8 cellular contexts compared by ENCODE assay signal in the genomic region with DNA sequence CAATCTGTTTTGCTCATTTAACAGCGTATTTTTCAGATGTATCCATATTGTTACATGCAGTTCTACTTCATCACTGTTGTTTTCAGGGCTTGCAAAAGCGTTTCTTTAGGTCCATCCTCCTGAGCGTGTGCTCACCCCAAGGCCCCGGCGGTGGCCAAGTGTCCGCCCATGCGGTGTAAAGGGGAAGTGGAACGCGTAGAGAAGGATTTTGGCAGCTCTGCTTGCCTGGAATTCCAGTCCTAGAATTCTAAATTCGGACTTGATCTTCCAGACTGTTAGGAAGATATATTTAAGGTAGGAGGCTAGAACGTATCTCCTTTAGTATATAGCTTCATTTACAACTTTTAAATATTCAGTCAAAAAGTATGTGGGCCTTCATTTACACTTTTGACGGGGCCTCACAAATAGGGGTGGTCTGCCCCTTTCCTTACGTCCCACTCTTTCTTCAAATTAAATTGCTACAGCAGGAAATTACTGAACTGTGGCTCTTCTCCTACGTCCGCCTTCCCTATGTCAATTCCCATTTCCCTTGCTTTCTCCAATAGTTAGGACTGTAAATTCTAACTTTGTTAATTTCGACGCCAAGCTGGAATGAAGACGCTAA. TPM values are rescaled to one million over a fixed set of nuclear protein-coding genes. Genes with fewer than 3 reads are reported as not detected.
A peak's percentile ranks its signal among the peaks of the same experiment; 100 is the strongest.
DNase-seq lines count a peak whose midpoint lies in the region; ATAC-seq, FAIRE-seq and TF ChIP-seq lines count a peak whose summit lies in the region.

No MANE protein-coding gene starts in this region.

- TF ChIP-seq CTCF in GM12864 (IDR thresholded peaks at IDR 0.05; ENCODE audit: low read depth, low read length, missing control alignments) (no peak), H1 (IDR thresholded peaks at IDR 0.05; ENCODE audit: control extremely low read depth in 1 of 3, insufficient read depth in 1 of 3, low read depth in 1 of 3, low read length in 3 of 3) (peak in 1 of 3 experiments; percentile 16; a peak in 1 of 4 replicates), mesothelial cell of epicardium (IDR thresholded peaks at IDR 0.05; ENCODE audit: unreplicated experiment) (no peak), uterus (IDR thresholded peaks at IDR 0.05) (peak in 3 of 4 experiments; percentile 17 to 34 (median 31))

- no peak overlapping the region for H2BK5ac ChIP-seq in H1 (ENCODE audit: low read depth, low read length)

- WGBS in H1 (ENCODE audit: extremely low coverage in 1 of 2, insufficient coverage in 1 of 2, insufficient read length in 1 of 2, insufficient replicate concordance in 2 of 2, low coverage in 1 of 2, low lambda C conversion rate in 2 of 2, missing lambda C conversion rate in 1 of 2), 2 experiments: 17% methylated on average over 18 of the region's 18 CpGs; no CpG with 5 or more reads in 1 of the 2 experiments

- H3K18ac ChIP-seq in H1 (ENCODE audit: extremely low read depth, low read length): no peak overlapping the region

- intact Hi-C loops in uterus (cut with DNase I; ENCODE audit: low total_unique reads): no loop called here

- H3K79me2 ChIP-seq in ACC112 (ENCODE audit: control insufficient read depth, insufficient read depth, low read length, unreplicated experiment) (peaks cover 39% of the 10 kb centered on the region), H1 (ENCODE audit: control insufficient read depth in 1 of 2, insufficient read depth in 2 of 2, low read length in 2 of 2) (peaks cover 0 to 30% of the 10 kb centered on the region in 2 experiments; a peak in 3 of 4 replicates)

- no peak overlapping the region for H4K5ac ChIP-seq in H1 (ENCODE audit: insufficient read length, low read depth, low read length)

- H3K4ac ChIP-seq in H1 (replicated peaks; ENCODE audit: insufficient read length, low read depth, low read length): no peak overlapping the region

- H2BK15ac ChIP-seq in H1 (ENCODE audit: low read length): no peak overlapping the region

- H2BK120ac ChIP-seq in H1 (replicated peaks; ENCODE audit: low read depth, low read length): no peak overlapping the region

- peak overlapping the region in 1 of 4 experiments; percentile 81; a peak in 1 of 7 replicates for H3K9ac ChIP-seq in H1 (replicated peaks in 1 of 4; ENCODE audit: extremely low read depth in 1 of 4, low read depth in 3 of 4, low read length in 3 of 4)

- ATAC-seq in GM19395 (IDR thresholded peaks at IDR 0.05; ENCODE audit: unreplicated experiment): no peak

- H3K27me3 ChIP-seq in ACC112 (ENCODE audit: insufficient read depth, low read length) (no peaks in the 10 kb centered on the region), H1 (replicated peaks in 1 of 4; ENCODE audit: control insufficient read depth in 3 of 4, extremely low read depth in 1 of 4, insufficient read depth in 3 of 4, low read length in 3 of 4) (no peaks in the 10 kb centered on the region), uterus (no peaks in the 10 kb centered on the region)

- H3K4me2 ChIP-seq in H1 (ENCODE audit: insufficient read depth in 1 of 2, low read depth in 2 of 2, low read length in 2 of 2): peak overlapping the region; percentile 83 to 85

- no peaks in the 10 kb centered on the region for H3K27me3 Mint-ChIP-seq in mesothelial cell of epicardium (ENCODE audit: low read depth)

- no peak overlapping the region for H3K23ac ChIP-seq in H1 (ENCODE audit: insufficient read length)

- H3K27ac Mint-ChIP-seq in mesothelial cell of epicardium: peak overlapping the region; percentile 99

- H3K56ac ChIP-seq in H1 (replicated peaks; ENCODE audit: insufficient read length, low read depth, low read length): no peak overlapping the region

- no peak overlapping the region for H2BK20ac ChIP-seq in H1 (ENCODE audit: low read length)

- no peak overlapping the region; the same call in 1 of the 2 replicates for H2BK12ac ChIP-seq in H1 (ENCODE audit: low read depth, low read length)

- no peak overlapping the region for H4K91ac ChIP-seq in H1 (replicated peaks; ENCODE audit: insufficient read length, low read length)

- peaks cover 5% of the 10 kb centered on the region for H3K23me2 ChIP-seq in H1 (ENCODE audit: low read depth, low read length)

- 0 out of 2 replicates have a peak, but pooled peaks cover 3% of the 10 kb centered on the region for H3K79me1 ChIP-seq in H1 (ENCODE audit: low read depth, low read length)

- TF ChIP-seq POLR2A in H1 (IDR thresholded peaks at IDR 0.05; ENCODE audit: control extremely low read depth in 1 of 2, low read depth in 2 of 2, low read length in 2 of 2): no peak
- TF ChIP-seq POLR2A in uterus (IDR thresholded peaks at IDR 0.05): no peak

- FAIRE-seq in H1 (lab: Jason Lieb, UNC): no peak

- H4K20me1 ChIP-seq in H1 (replicated peaks in 1 of 2; ENCODE audit: control insufficient read depth in 1 of 2, insufficient read depth in 2 of 2, low read length in 2 of 2): no peaks in the 10 kb centered on the region

- H4K8ac ChIP-seq in H1 (ENCODE audit: extremely low read depth, insufficient read depth, low read length): no peak overlapping the region

- H3K4me1 ChIP-seq in ACC112 (ENCODE audit: control insufficient read depth, insufficient read depth, low read length, unreplicated experiment) (peaks cover 50% of the 10 kb centered on the region), H1 (replicated peaks in 1 of 4; ENCODE audit: control insufficient read depth in 3 of 4, insufficient read depth in 4 of 4, low read length in 3 of 4) (peaks cover 0 to 4% (median 2%) of the 10 kb centered on the region in 4 experiments; a peak in 3 of 7 replicates), uterus (peaks cover 0 to 6% of the 10 kb centered on the region in 2 donors)

- DNase-seq in GM12864 (ENCODE audit: low read depth): no peak
- peak; percentile 90 for DNase-seq in SHP77 treated with DMSO at 0.1 percent for 48 hours (lab: John Stamatoyannopoulos, UW)
- DNase-seq in H1 (ENCODE audit: low read depth in 1 of 2, low spot score in 2 of 2): no peak
- peak in 1 of 2 experiments; percentile 45 for DNase-seq in mesothelial cell of epicardium (ENCODE audit: low spot score in 2 of 2, unreplicated experiment in 2 of 2)
- peak; percentile 59 to 68 for DNase-seq in uterus
- no peak for DNase-seq in T1000 (lab: John Stamatoyannopoulos, UW)

- no peaks in the 10 kb centered on the region for H3K9me3 ChIP-seq in H1 (ENCODE audit: insufficient read depth in 2 of 2, low read depth in 1 of 2, low read length in 1 of 2)
- H3K9me3 ChIP-seq in uterus: no peaks in the 10 kb centered on the region

- no peak for TF ChIP-seq EP300 in H1 (IDR thresholded peaks at IDR 0.05; ENCODE audit: borderline replicate concordance in 1 of 2, low read depth in 2 of 2, low read length in 2 of 2)

- POLR2A ChIA-PET in H1 (lab: Charles Lee; ENCODE audit: partially characterized antibody): interaction anchor here (0.6 to 1.4 kb wide), 11 partner anchors 10 to 443 kb away, joined by 3 to 10 read pairs (median 3); partner anchors contain the start of gene CMSS1

- H2AK5ac ChIP-seq in H1 (ENCODE audit: low read depth, low read length): no peak overlapping the region

- CTCF ChIA-PET in H1 (lab: Charles Lee; ENCODE audit: partially characterized antibody): interaction anchor here (0.7 to 2.2 kb wide), 9 partner anchors 10 to 555 kb away, joined by 3 to 6 read pairs (median 4); no protein-coding TSS in a partner anchor

- H3K36me3 ChIP-seq in ACC112 (ENCODE audit: insufficient read depth, low read length): no peaks in the 10 kb centered on the region
- H3K36me3 ChIP-seq in H1 (ENCODE audit: control insufficient read depth in 2 of 4, insufficient read depth in 4 of 4, low read length in 3 of 4): no peaks in the 10 kb centered on the region
- no peaks in the 10 kb centered on the region for H3K36me3 ChIP-seq in uterus

- peak overlapping the region; percentile 69 for H3K4me3 ChIP-seq in ACC112 (ENCODE audit: low read depth, low read length)
- H3K4me3 ChIP-seq in GM12864 (ENCODE audit: low read depth, low read length): peak overlapping the region; percentile 96
- H3K4me3 ChIP-seq in H1 (ENCODE audit: extremely low read depth in 1 of 4, insufficient read depth in 2 of 4, low read depth in 3 of 4, low read length in 4 of 4): peak overlapping the region; percentile 52 to 85 (median 56)
- peak overlapping the region; percentile 90 to 99 for H3K4me3 ChIP-seq in uterus

- no peaks in the 10 kb centered on the region for H3K36me3 Mint-ChIP-seq in mesothelial cell of epicardium

- no peak overlapping the region for H3K14ac ChIP-seq in H1 (ENCODE audit: insufficient read length)

- peaks cover 52% of the 10 kb centered on the region for H3K4me1 Mint-ChIP-seq in mesothelial cell of epicardium

- H3K27ac ChIP-seq in ACC112 (ENCODE audit: low read depth, low read length) (peak overlapping the region; percentile 66), H1 (ENCODE audit: low read depth, low read length) (no peak overlapping the region), uterus (peak overlapping the region; percentile 95 to 98)

- peak overlapping the region; percentile 81 for H2AFZ ChIP-seq in ACC112 (ENCODE audit: low read length, unreplicated experiment)
- peak overlapping the region; percentile 83 for H2AFZ ChIP-seq in H1 (ENCODE audit: low read length)

- no peak; a peak in 2 of 4 replicates for TF ChIP-seq RAD21 in H1 (IDR thresholded peaks at IDR 0.05 in 1 of 2, conservative IDR thresholded peaks at IDR 0.05 in 1 of 2; ENCODE audit: low read depth in 2 of 2, low read length in 2 of 2)

- no peaks in the 10 kb centered on the region for H3K9me3 Mint-ChIP-seq in mesothelial cell of epicardium

- H3K4me3 Mint-ChIP-seq in mesothelial cell of epicardium: peak overlapping the region; percentile 95

TF ChIP-seq in H1, 55 proteins besides CTCF, POLR2A, EP300 and RAD21:
- TF ChIP-seq POLR2AphosphoS5 (IDR thresholded peaks at IDR 0.05; ENCODE audit: low read depth, low read length): no peak
- peak; percentile 22 for TF ChIP-seq SAP30 (IDR thresholded peaks at IDR 0.05; ENCODE audit: insufficient read depth, insufficient replicate concordance, low read length)
- TF ChIP-seq TEAD4 (IDR thresholded peaks at IDR 0.05; ENCODE audit: low read depth, low read length): 0 out of 2 replicates have a peak, but pooled peaks have one; percentile 8

RNA-seq across cellular contexts. Expression of gene TBC1D23, which starts 0.6 kb away (rescaled TPM):
- 24.7 and 29.3 TPM in 2 replicates for total RNA-seq in H1 (2021; fragmentation: NEBNext Ultra II Directional; extraction: Animal tissue kit (Norgen Biotek cat#: 25700))
- polyA plus RNA-seq in H1 (2011; rRNA removed): 4.3 and 6.4 TPM in 2 replicates
- 9.3 TPM for polyA plus RNA-seq in H1 (2011; cell fraction: cytosol; rRNA removed)
- polyA plus RNA-seq in H1 (2011; cell fraction: nucleus; rRNA removed): 2.3 TPM
- 7.1 to 15.5 TPM (median 9.7 TPM) in 4 replicates for polyA plus RNA-seq in H1 (2012, experiment 1 of 2)
- polyA plus RNA-seq in H1 (2012, experiment 2 of 2): 1.2 TPM
- 9.6 TPM for polyA plus RNA-seq in H1 (2013, experiment 1 of 2)
- polyA plus RNA-seq in H1 (2013, experiment 2 of 2): 11.3 TPM
- polyA minus RNA-seq in H1 (2011; rRNA and poly(A)+ RNA removed): 19.7 and 30.9 TPM in 2 replicates
- 9.7 TPM for polyA minus RNA-seq in H1 (2011; cell fraction: cytosol; rRNA and poly(A)+ RNA removed)
- 10.2 TPM for polyA minus RNA-seq in H1 (2011; cell fraction: nucleus; rRNA and poly(A)+ RNA removed)
- total RNA-seq in mesothelial cell of epicardium (31.6 to 34.0 TPM (median 32.7 TPM) in 3 replicates), uterus (100 to 1,000 TPM in 2 of 4 donors, 10 to 100 TPM in 2; 40.7 to 397 (median 101) TPM)

Comparison
In these comparisons a context has a peak if more than half of its experiments do, and no peak if none do; other contexts are left out.
1. DNase-seq: peak in SHP77 treated with DMSO at 0.1 percent for 48 hours (single experiment) and uterus (2 of 2); none in GM12864 (single experiment), H1 (0 of 2) and T1000 (single experiment).
2. CTCF ChIP-seq: peak in uterus (3 of 4); none in GM12864 (single experiment) and mesothelial cell of epicardium (single experiment).
3. Peak in every context shown above with its lines, with median percentiles within 50 percentile points of each other: H3K4me3 ChIP-seq.